ENCODE assay signal across 1 cellular context in the genomic region with DNA sequence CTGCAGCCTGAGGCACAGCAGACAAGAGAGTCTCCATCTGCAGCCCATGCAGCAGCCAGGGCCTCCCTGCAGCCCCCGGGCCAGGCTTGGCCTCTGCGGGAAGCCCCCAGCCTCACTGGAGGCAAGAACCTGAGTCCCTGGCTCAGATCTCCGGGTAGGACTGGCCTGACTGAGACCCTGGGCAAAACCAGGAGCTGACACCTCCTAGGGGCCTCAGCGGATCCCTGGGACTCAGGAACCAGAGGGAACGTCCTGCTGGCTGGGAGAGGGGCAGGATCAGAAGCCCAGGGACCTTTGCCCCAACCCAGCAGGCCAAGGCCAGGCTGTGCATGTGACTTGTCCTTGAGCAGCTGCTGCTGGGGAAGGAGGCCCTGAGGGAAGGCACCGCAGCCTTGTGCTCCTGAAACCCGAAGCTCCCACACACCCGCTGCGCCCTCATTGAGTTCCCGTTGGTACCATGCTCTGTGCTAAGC.
TF ChIP-seq lines count a peak whose summit lies in the region.

No MANE protein-coding gene starts in this region.

TF ChIP-seq in HepG2, 621 proteins besides CTCF, POLR2A, EP300 and RAD21:
- TF ChIP-seq, protein P1, sequence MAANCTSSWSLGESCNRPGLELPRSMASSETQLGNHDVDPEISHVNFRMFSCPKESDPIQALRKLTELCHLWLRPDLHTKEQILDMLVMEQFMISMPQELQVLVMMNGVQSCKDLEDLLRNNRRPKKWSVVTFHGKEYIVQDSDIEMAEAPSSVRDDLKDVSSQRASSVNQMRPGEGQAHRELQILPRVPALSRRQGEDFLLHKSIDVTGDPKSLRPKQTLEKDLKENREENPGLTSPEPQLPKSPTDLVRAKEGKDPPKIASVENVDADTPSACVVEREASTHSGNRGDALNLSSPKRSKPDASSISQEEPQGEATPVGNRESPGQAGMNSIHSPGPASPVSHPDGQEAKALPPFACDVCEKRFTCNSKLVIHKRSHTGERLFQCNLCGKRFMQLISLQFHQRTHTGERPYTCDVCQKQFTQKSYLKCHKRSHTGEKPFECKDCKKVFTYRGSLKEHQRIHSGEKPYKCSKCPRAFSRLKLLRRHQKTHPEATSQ (CRISPR knock-in tag; IDR thresholded peaks at IDR 0.05; ENCODE audit: borderline replicate concordance) = no peak
- TF ChIP-seq ZSCAN25 (CRISPR knock-in tag; IDR thresholded peaks at IDR 0.05) (no peak), ZBTB3 (CRISPR knock-in tag; IDR thresholded peaks at IDR 0.05; ENCODE audit: borderline replicate concordance, low read depth) (no peak), MIER3 (CRISPR knock-in tag; IDR thresholded peaks at IDR 0.05; ENCODE audit: borderline replicate concordance) (no peak), HNF4A (CRISPR knock-in tag; IDR thresholded peaks at IDR 0.05) (peak; percentile 51), MTA1 (CRISPR knock-in tag; IDR thresholded peaks at IDR 0.05; ENCODE audit: borderline replicate concordance) (no peak), RARA (CRISPR knock-in tag; IDR thresholded peaks at IDR 0.05) (peak; percentile 35; the same call in 1 of the 2 replicates), HNF4G (IDR thresholded peaks at IDR 0.05; ENCODE audit: borderline replicate concordance, low read depth, low read length) (peak; percentile 33; the same call in 1 of the 2 replicates), HNF4G (CRISPR knock-in tag; IDR thresholded peaks at IDR 0.05; ENCODE audit: borderline replicate concordance, low read depth) (no peak), ZNF382 (CRISPR knock-in tag; IDR thresholded peaks at IDR 0.05; ENCODE audit: borderline replicate concordance) (no peak)
- TF ChIP-seq, protein P2, sequence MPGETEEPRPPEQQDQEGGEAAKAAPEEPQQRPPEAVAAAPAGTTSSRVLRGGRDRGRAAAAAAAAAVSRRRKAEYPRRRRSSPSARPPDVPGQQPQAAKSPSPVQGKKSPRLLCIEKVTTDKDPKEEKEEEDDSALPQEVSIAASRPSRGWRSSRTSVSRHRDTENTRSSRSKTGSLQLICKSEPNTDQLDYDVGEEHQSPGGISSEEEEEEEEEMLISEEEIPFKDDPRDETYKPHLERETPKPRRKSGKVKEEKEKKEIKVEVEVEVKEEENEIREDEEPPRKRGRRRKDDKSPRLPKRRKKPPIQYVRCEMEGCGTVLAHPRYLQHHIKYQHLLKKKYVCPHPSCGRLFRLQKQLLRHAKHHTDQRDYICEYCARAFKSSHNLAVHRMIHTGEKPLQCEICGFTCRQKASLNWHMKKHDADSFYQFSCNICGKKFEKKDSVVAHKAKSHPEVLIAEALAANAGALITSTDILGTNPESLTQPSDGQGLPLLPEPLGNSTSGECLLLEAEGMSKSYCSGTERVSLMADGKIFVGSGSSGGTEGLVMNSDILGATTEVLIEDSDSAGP (CRISPR knock-in tag; IDR thresholded peaks at IDR 0.05; ENCODE audit: borderline replicate concordance) = peak; percentile 43; the same call in 1 of the 2 replicates
- TF ChIP-seq, protein P3, sequence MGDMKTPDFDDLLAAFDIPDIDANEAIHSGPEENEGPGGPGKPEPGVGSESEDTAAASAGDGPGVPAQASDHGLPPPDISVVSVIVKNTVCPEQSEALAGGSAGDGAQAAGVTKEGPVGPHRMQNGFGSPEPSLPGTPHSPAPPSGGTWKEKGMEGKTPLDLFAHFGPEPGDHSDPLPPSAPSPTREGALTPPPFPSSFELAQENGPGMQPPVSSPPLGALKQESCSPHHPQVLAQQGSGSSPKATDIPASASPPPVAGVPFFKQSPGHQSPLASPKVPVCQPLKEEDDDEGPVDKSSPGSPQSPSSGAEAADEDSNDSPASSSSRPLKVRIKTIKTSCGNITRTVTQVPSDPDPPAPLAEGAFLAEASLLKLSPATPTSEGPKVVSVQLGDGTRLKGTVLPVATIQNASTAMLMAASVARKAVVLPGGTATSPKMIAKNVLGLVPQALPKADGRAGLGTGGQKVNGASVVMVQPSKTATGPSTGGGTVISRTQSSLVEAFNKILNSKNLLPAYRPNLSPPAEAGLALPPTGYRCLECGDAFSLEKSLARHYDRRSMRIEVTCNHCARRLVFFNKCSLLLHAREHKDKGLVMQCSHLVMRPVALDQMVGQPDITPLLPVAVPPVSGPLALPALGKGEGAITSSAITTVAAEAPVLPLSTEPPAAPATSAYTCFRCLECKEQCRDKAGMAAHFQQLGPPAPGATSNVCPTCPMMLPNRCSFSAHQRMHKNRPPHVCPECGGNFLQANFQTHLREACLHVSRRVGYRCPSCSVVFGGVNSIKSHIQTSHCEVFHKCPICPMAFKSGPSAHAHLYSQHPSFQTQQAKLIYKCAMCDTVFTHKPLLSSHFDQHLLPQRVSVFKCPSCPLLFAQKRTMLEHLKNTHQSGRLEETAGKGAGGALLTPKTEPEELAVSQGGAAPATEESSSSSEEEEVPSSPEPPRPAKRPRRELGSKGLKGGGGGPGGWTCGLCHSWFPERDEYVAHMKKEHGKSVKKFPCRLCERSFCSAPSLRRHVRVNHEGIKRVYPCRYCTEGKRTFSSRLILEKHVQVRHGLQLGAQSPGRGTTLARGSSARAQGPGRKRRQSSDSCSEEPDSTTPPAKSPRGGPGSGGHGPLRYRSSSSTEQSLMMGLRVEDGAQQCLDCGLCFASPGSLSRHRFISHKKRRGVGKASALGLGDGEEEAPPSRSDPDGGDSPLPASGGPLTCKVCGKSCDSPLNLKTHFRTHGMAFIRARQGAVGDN (CRISPR knock-in tag; IDR thresholded peaks at IDR 0.05) = peak; percentile 34; the same call in 1 of the 2 replicates
